21 cellular contexts compared by ENCODE assay signal in genomic region chr18:67123901-67124300, GRCh38.
DNase-seq lines count a peak whose midpoint lies in the region; ATAC-seq, FAIRE-seq and TF ChIP-seq lines count a peak whose summit lies in the region.
"Had no signal": no experiment of that assay in that cellular context is flagged by ENCODE, and none has a peak within 500 bp of the region (broad histone marks: within the 10 kb centered on the region; RNA-seq: fewer than 3 reads in every experiment).

No MANE protein-coding gene starts in this region.

- SMC1A ChIA-PET in GM12878 (lab: Charles Lee; ENCODE audit: uncharacterized antibody, unreplicated experiment): no interaction called here

- H3K4me1 ChIP-seq in GM12878 (ENCODE audit: control insufficient read depth, insufficient read depth, low read length) (no peaks in the 10 kb centered on the region), lower lobe of right lung (no peaks in the 10 kb centered on the region)
- H3K4me1 ChIP-seq: A549; BLaER1 treated with 17β-estradiol and CSF1 and Interleukin-3, amounts not matched to agents 10 nM and 100 nM; Caco-2 had no signal

- no peak for ATAC-seq in GM12878
- ATAC-seq in lower lobe of right lung: peak; percentile 38 to 67
- no peak for ATAC-seq in esophagus mucosa
- no peak for ATAC-seq in HG03095 (IDR thresholded peaks at IDR 0.05; ENCODE audit: unreplicated experiment)
- ATAC-seq: A549; CD8-positive, alpha-beta T cell had no signal

- H3K79me2 ChIP-seq in GM12878 (ENCODE audit: control insufficient read depth, insufficient read depth, low read length): no peaks in the 10 kb centered on the region

- no peak overlapping the region for H3K4me2 ChIP-seq in GM12878 (ENCODE audit: control insufficient read depth, insufficient read depth)
- H3K4me2 ChIP-seq: A549; BLaER1 treated with 17β-estradiol and CSF1 and Interleukin-3, amounts not matched to agents 10 nM and 100 nM had no signal

- H2AFZ ChIP-seq in GM12878 (ENCODE audit: control insufficient read depth, low read depth, low read length): no peak overlapping the region

- 13% methylated on average over 1 of the region's 1 CpG for WGBS in GM12878 (ENCODE audit: insufficient coverage, insufficient replicate concordance, low lambda C conversion rate, missing lambda C conversion rate)

- H3K9ac ChIP-seq in GM12878 (ENCODE audit: control insufficient read depth, insufficient read depth, low read length): no peak overlapping the region
- H3K9ac ChIP-seq: BLaER1 treated with 17β-estradiol and CSF1 and Interleukin-3, amounts not matched to agents 10 nM and 100 nM had no signal

- in situ Hi-C loops in GM12878 (cut with MboI): no loop called here

- RAD21 ChIA-PET in GM12878 (lab: Charles Lee; ENCODE audit: unreplicated experiment): no interaction called here

- intact Hi-C loops in GM12878 (cut with micrococcal nuclease; ENCODE audit: unreplicated experiment): no loop called here
- intact Hi-C loops in lower lobe of right lung (cut with DNase I): no loop called here

- TF ChIP-seq CTCF in GM12878 (IDR thresholded peaks at IDR 0.05 in 2 of 3, conservative IDR thresholded peaks at IDR 0.05 in 1 of 3; ENCODE audit: control insufficient read depth in 2 of 3, extremely low read depth in 1 of 3, insufficient read depth in 1 of 3, low read depth in 3 of 3, low read length in 3 of 3): no peak
- TF ChIP-seq CTCF in lower lobe of right lung (IDR thresholded peaks at IDR 0.05): no peak

- H3K4me3 ChIP-seq in GM12878 (no peak overlapping the region), lower lobe of right lung (no peak overlapping the region)
- H3K4me3 ChIP-seq: A549; BLaER1 treated with 17β-estradiol and CSF1 and Interleukin-3, amounts not matched to agents 10 nM and 100 nM had no signal

- no TSS peak for BruUV-seq in GM12878 (replicated peaks; lab: Mats Ljungman, UMichigan)

- no peaks in the 10 kb centered on the region for H4K20me1 ChIP-seq in GM12878 (ENCODE audit: control insufficient read depth, insufficient read depth)
- H4K20me1 ChIP-seq: BLaER1 treated with 17β-estradiol and CSF1 and Interleukin-3, amounts not matched to agents 10 nM and 100 nM had no signal

- no peaks in the 10 kb centered on the region for H3K9me3 ChIP-seq in GM12878 (replicated peaks; ENCODE audit: control insufficient read depth, insufficient read depth, low read length)
- no peaks in the 10 kb centered on the region for H3K9me3 ChIP-seq in lower lobe of right lung
- H3K9me3 ChIP-seq: A549; BLaER1 treated with 17β-estradiol and CSF1 and Interleukin-3, amounts not matched to agents 10 nM and 100 nM; Caco-2 had no signal

- H3K27me3 ChIP-seq in GM12878 (replicated peaks in 1 of 2; ENCODE audit: control insufficient read depth in 2 of 2, insufficient read depth in 2 of 2, low read length in 1 of 2) (no peaks in the 10 kb centered on the region), lower lobe of right lung (ENCODE audit: low read depth) (no peaks in the 10 kb centered on the region)
- H3K27me3 ChIP-seq: BLaER1 treated with 17β-estradiol and CSF1 and Interleukin-3, amounts not matched to agents 10 nM and 100 nM had no signal

- peak; percentile 44 for DNase-seq in NCI-H748 (lab: John Stamatoyannopoulos, UW; ENCODE audit: unreplicated experiment)
- DNase-seq in NCI-H748 treated with DMSO at 0.1 percent for 48 hours (lab: John Stamatoyannopoulos, UW): no peak
- DNase-seq in GM12878 (ENCODE audit: low read depth, low spot score): no peak
- no peak for DNase-seq in lower lobe of right lung
- DNase-seq in caudate nucleus (lab: John Stamatoyannopoulos, UW): no peak
- DNase-seq: AML-193; Caco-2; Calu3; CD4-positive, alpha-beta T cell; CD8-positive, alpha-beta T cell; DMS79 treated with DMSO at 0.1 percent for 48 hours; GF-D8 had no signal

- no peak for TF ChIP-seq RAD21 in GM12878 (IDR thresholded peaks at IDR 0.05; ENCODE audit: insufficient read depth, low read depth, low read length)

- no peak overlapping the region for H3K27ac ChIP-seq in GM12878 (ENCODE audit: control insufficient read depth, insufficient read depth)
- H3K27ac ChIP-seq in lower lobe of right lung: no peak overlapping the region
- H3K27ac ChIP-seq in caudate nucleus (ENCODE audit: low read depth, low read length): no peak overlapping the region
- H3K27ac ChIP-seq: 22Rv1; A549; BLaER1 treated with 17β-estradiol and CSF1 and Interleukin-3, amounts not matched to agents 10 nM and 100 nM; C4-2B had no signal

- POLR2A ChIA-PET in GM12878 (lab: Charles Lee): no interaction called here

- H3K36me3 ChIP-seq in GM12878 (ENCODE audit: control insufficient read depth in 2 of 2, insufficient read depth in 2 of 2, low read length in 1 of 2) (no peaks in the 10 kb centered on the region), lower lobe of right lung (no peaks in the 10 kb centered on the region)
- H3K36me3 ChIP-seq: BLaER1 treated with 17β-estradiol and CSF1 and Interleukin-3, amounts not matched to agents 10 nM and 100 nM had no signal

- TF ChIP-seq POLR2A in GM12878 (IDR thresholded peaks at IDR 0.05; ENCODE audit: low read depth, low read length): no peak

- CTCF ChIA-PET in GM12878 (lab: Yijun Ruan, JAX): no interaction called here

- peak; percentile 13 for FAIRE-seq in GM12878 (lab: Jason Lieb, UNC)
- FAIRE-seq: A549, G401.6, GM12892, GM18507 had no signal

- no peak for TF ChIP-seq EP300 in GM12878 (IDR thresholded peaks at IDR 0.05; ENCODE audit: borderline replicate concordance in 1 of 2, control insufficient read depth in 1 of 2, low read depth in 2 of 2, low read length in 2 of 2)

TF ChIP-seq in GM12878, 131 proteins besides CTCF, POLR2A, EP300 and RAD21:
- TF ChIP-seq EZH2 (IDR thresholded peaks at IDR 0.05; ENCODE audit: borderline replicate concordance, control insufficient read depth, low read depth, low read length): no peak
- no peak for TF ChIP-seq BHLHE40 (IDR thresholded peaks at IDR 0.05; ENCODE audit: borderline replicate concordance in 1 of 2, low read depth in 2 of 2, low read length in 1 of 2)
- TF ChIP-seq NR2C1 (IDR thresholded peaks at IDR 0.05): no peak
- TF ChIP-seq RCOR1 (conservative IDR thresholded peaks at IDR 0.05; ENCODE audit: low read depth, low read length): no peak
- TF ChIP-seq BCL11A (IDR thresholded peaks at IDR 0.05; ENCODE audit: low read depth, low read length): no peak
- TF ChIP-seq SMAD5 (IDR thresholded peaks at IDR 0.05; ENCODE audit: low read depth): no peak
- TF ChIP-seq SREBF2 (IDR thresholded peaks at IDR 0.05; ENCODE audit: low read length): no peak
- no peak for TF ChIP-seq POU2F2 (IDR thresholded peaks at IDR 0.05; ENCODE audit: borderline replicate concordance, low read depth, low read length)
- no peak for TF ChIP-seq CBX3 (IDR thresholded peaks at IDR 0.05; ENCODE audit: borderline replicate concordance, low read depth)

Comparison
In these comparisons a context has a peak if more than half of its experiments do, and no peak if none do; other contexts are left out.
1. ATAC-seq: peak in lower lobe of right lung (2 of 2); none in GM12878 (single experiment), esophagus mucosa (single experiment) and HG03095 (single experiment).